Comparison of ENCODE assay signal across 1 cellular context in the genomic region with DNA sequence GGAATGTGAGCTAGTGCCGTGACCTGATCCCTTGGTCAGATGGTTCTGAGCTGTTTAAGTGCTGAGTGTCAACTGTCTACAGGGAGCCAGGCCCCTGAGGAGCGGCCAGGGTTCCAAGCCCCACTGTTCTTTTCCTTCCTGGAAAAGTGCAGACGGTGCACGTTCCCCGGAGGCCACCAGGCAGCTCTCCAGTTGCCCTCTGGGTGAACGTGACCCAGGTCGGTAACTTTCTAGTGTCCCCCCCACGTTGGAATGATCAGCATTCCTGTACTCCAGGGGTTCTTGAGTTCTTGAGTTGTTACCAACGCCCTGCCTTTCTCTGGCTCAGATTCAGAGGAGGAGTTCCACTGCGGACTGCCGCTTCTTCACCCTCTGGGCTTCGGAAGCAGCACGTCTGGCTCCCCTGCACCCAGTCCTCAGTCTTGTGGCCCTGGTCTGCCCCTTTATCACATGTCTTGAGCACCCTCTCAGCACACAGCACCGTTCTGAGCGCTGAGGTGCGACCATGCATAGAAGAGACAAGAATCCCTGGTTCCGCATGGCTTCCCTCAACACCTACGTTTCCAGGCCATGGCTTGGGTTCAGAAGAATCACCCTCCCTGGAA.
TF ChIP-seq lines count a peak whose summit lies in the region.

No MANE protein-coding gene starts in this region.

TF ChIP-seq in GM23338, 12 proteins besides CTCF, POLR2A, EP300 and RAD21 (continued from another document):
- TF ChIP-seq ZNF114 (CRISPR knock-in tag; IDR thresholded peaks at IDR 0.05) (no peak), JUNB (IDR thresholded peaks at IDR 0.05; ENCODE audit: unreplicated experiment) (no peak), ETS1 (IDR thresholded peaks at IDR 0.05) (no peak), REST (IDR thresholded peaks at IDR 0.05; ENCODE audit: unreplicated experiment) (no peak)
